In the genomic region with DNA sequence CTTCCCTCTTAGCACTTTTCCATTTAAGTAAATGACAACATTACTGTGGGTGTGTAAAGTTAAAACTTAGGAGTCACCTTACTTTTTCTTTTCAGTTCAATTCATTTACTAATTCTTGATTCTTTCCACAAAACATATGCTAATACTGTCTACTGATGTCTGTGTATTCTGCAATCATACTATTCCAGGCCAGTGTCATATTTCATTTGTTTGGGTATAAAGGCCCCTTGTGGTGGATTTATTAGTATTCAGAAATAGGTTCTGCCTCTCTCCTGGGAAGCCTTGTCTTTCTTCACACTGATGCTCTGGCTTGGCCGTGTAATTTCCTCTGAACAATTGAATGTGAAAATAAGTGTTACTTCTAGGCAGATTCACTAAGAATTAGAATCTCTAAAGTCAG, we compare ENCODE assay signal across 18 cellular contexts.
DNase-seq lines count a peak whose midpoint lies in the region; ATAC-seq and TF ChIP-seq lines count a peak whose summit lies in the region.
"Had no signal": no experiment of that assay in that cellular context is flagged by ENCODE, and none has a peak within 500 bp of the region (broad histone marks: within the 10 kb centered on the region; RNA-seq: fewer than 3 reads in every experiment).

No MANE protein-coding gene starts in this region.

- peak; percentile 24 for DNase-seq in MCF 10A (ENCODE audit: unreplicated experiment)
- DNase-seq in mammary epithelial cell = no peak
- DNase-seq in NCI-H748 (lab: John Stamatoyannopoulos, UW; ENCODE audit: unreplicated experiment) = peak; percentile 55
- DNase-seq in fibroblast of gingiva (ENCODE audit: low read depth) = peak; percentile 61
- DNase-seq in gastrocnemius medialis = no peak
- no peak for DNase-seq in activated CD4-positive, alpha-beta T cell treated with anti-CD3 and anti-CD28 coated beads, Interleukin-2, amount 10 ng/mL, durations not matched to agents 7 days and 5 days
- DNase-seq in HUDEP-2 (lab: John Stamatoyannopoulos, UW; ENCODE audit: unreplicated experiment in 76 of 76) = no peak
- no peak for DNase-seq in posterior vena cava (ENCODE audit: low spot score)
- DNase-seq: activated naive CD8-positive, alpha-beta T cell treated with anti-CD3 and anti-CD28 coated beads, Interleukin-2, amount 10 ng/mL, durations not matched to agents 7 days and 5 days; CD4-positive, alpha-beta T cell; left lung; NCI-H187 treated with DMSO at 0.1 percent for 48 hours; NCI-H510A treated with DMSO at 0.1 percent for 48 hours; Peyer's patch; stimulated activated CD4-positive, alpha-beta T cell treated with anti-CD3 and anti-CD28 coated beads, Interleukin-4, amount 100 ng/mL, for 24 hours; substantia nigra; SW 1271 had no signal

- in situ Hi-C loops in mammary epithelial cell (cut with MboI; ENCODE audit: low sequenced_read_pairs in 2 of 2) (no loop called here), gastrocnemius medialis (cut with MboI; ENCODE audit: low sequenced_read_pairs in 4 of 4) (no loop called here)

- TF ChIP-seq POLR2A in gastrocnemius medialis (IDR thresholded peaks at IDR 0.05) = no peak

- H3K9ac ChIP-seq in mammary epithelial cell (ENCODE audit: insufficient read depth, low read length) = no peak overlapping the region

- no peak overlapping the region for H3K27ac Mint-ChIP-seq in MCF 10A (ENCODE audit: low read depth, unreplicated experiment)
- no peak overlapping the region for H3K27ac Mint-ChIP-seq in activated CD4-positive, alpha-beta T cell treated with anti-CD3 and anti-CD28 coated beads, Interleukin-2, amount 10 ng/mL, durations not matched to agents 7 days and 5 days
- H3K27ac Mint-ChIP-seq: activated naive CD8-positive, alpha-beta T cell treated with anti-CD3 and anti-CD28 coated beads, Interleukin-2, amount 10 ng/mL, durations not matched to agents 7 days and 5 days; CD4-positive, alpha-beta T cell had no signal

- intact Hi-C loops in MCF 10A (cut with micrococcal nuclease) (loop anchor here (2.0 kb wide), 1 partner anchor 620 kb away; no protein-coding TSS in a partner anchor), mammary epithelial cell (cut with micrococcal nuclease) (no loop called here), gastrocnemius medialis (cut with DNase I; ENCODE audit: low total_unique reads) (no loop called here), posterior vena cava (cut with DNase I) (no loop called here)

- H3K36me3 ChIP-seq in mammary epithelial cell (ENCODE audit: insufficient read depth, low read length) = no peaks in the 10 kb centered on the region
- H3K36me3 ChIP-seq in gastrocnemius medialis = no peaks in the 10 kb centered on the region
- H3K36me3 ChIP-seq: left lung, Peyer's patch, vagina had no signal

- dilution Hi-C loops in mammary epithelial cell (cut with HindIII; ENCODE audit: low sequenced_read_pairs) = no loop called here

- no peaks in the 10 kb centered on the region for H4K20me1 ChIP-seq in mammary epithelial cell (ENCODE audit: insufficient read depth, low read length)

- peaks cover 4% of the 10 kb centered on the region for H3K4me1 Mint-ChIP-seq in MCF 10A (ENCODE audit: insufficient read depth, unreplicated experiment)
- H3K4me1 Mint-ChIP-seq in activated CD4-positive, alpha-beta T cell treated with anti-CD3 and anti-CD28 coated beads, Interleukin-2, amount 10 ng/mL, durations not matched to agents 7 days and 5 days = no peaks in the 10 kb centered on the region
- H3K4me1 Mint-ChIP-seq: activated naive CD8-positive, alpha-beta T cell treated with anti-CD3 and anti-CD28 coated beads, Interleukin-2, amount 10 ng/mL, durations not matched to agents 7 days and 5 days had no signal

- no peak overlapping the region for H3K4me2 ChIP-seq in mammary epithelial cell (ENCODE audit: insufficient read depth, low read depth, low read length)

- no peak overlapping the region for H3K4me3 ChIP-seq in mammary epithelial cell (replicated peaks in 1 of 3; ENCODE audit: insufficient read depth in 1 of 3, low read depth in 2 of 3, low read length in 3 of 3)
- no peak overlapping the region for H3K4me3 ChIP-seq in gastrocnemius medialis
- H3K4me3 ChIP-seq: left lung, Peyer's patch, vagina had no signal

- H3K36me3 Mint-ChIP-seq in MCF 10A (ENCODE audit: insufficient read depth, unreplicated experiment) = no peaks in the 10 kb centered on the region
- no peaks in the 10 kb centered on the region for H3K36me3 Mint-ChIP-seq in activated CD4-positive, alpha-beta T cell treated with anti-CD3 and anti-CD28 coated beads, Interleukin-2, amount 10 ng/mL, durations not matched to agents 7 days and 5 days (ENCODE audit: low read depth)
- H3K36me3 Mint-ChIP-seq: activated naive CD8-positive, alpha-beta T cell treated with anti-CD3 and anti-CD28 coated beads, Interleukin-2, amount 10 ng/mL, durations not matched to agents 7 days and 5 days had no signal

- BruUV-seq in MCF 10A (replicated peaks; lab: Mats Ljungman, UMichigan) = no TSS peak
- BruUV-seq in mammary epithelial cell (replicated peaks; lab: Mats Ljungman, UMichigan) = no TSS peak

- no peak for TF ChIP-seq CTCF in MCF 10A (IDR thresholded peaks at IDR 0.05; ENCODE audit: unreplicated experiment)
- TF ChIP-seq CTCF in mammary epithelial cell (conservative IDR thresholded peaks at IDR 0.05 in 1 of 2, IDR thresholded peaks at IDR 0.05 in 1 of 2; ENCODE audit: extremely low read depth in 1 of 2, insufficient read depth in 1 of 2, low read depth in 1 of 2, low read length in 2 of 2) = no peak
- TF ChIP-seq CTCF in gastrocnemius medialis (IDR thresholded peaks at IDR 0.05 in 4 of 5, conservative IDR thresholded peaks at IDR 0.05 in 1 of 5) = no peak

- POLR2A ChIA-PET in MCF 10A (lab: Yijun Ruan, JAX) = interaction anchor here (0.6 kb wide), 1 partner anchor 628 kb away, joined by 3 read pairs; no protein-coding TSS in a partner anchor
- POLR2A ChIA-PET in activated CD4-positive, alpha-beta T cell treated with anti-CD3 and anti-CD28 coated beads, Interleukin-2, amount 10 ng/mL, durations not matched to agents 7 days and 5 days (lab: Charles Lee) = no interaction called here

- 93% methylated on average over 1 of the region's 1 CpG for WGBS in mammary epithelial cell (ENCODE audit: low coverage, missing lambda C conversion rate)

- H3K27me3 ChIP-seq in mammary epithelial cell (ENCODE audit: insufficient read depth, low read length) = no peaks in the 10 kb centered on the region
- H3K27me3 ChIP-seq in gastrocnemius medialis = no peaks in the 10 kb centered on the region
- H3K27me3 ChIP-seq: left lung, Peyer's patch, vagina had no signal

- H3K9me3 Mint-ChIP-seq in MCF 10A (ENCODE audit: unreplicated experiment) = no peaks in the 10 kb centered on the region
- H3K9me3 Mint-ChIP-seq in activated CD4-positive, alpha-beta T cell treated with anti-CD3 and anti-CD28 coated beads, Interleukin-2, amount 10 ng/mL, durations not matched to agents 7 days and 5 days = no peaks in the 10 kb centered on the region
- H3K9me3 Mint-ChIP-seq: activated naive CD8-positive, alpha-beta T cell treated with anti-CD3 and anti-CD28 coated beads, Interleukin-2, amount 10 ng/mL, durations not matched to agents 7 days and 5 days had no signal

- H3K4me3 Mint-ChIP-seq in MCF 10A (ENCODE audit: unreplicated experiment) = no peak overlapping the region
- H3K4me3 Mint-ChIP-seq in activated CD4-positive, alpha-beta T cell treated with anti-CD3 and anti-CD28 coated beads, Interleukin-2, amount 10 ng/mL, durations not matched to agents 7 days and 5 days = no peak overlapping the region
- H3K4me3 Mint-ChIP-seq: activated naive CD8-positive, alpha-beta T cell treated with anti-CD3 and anti-CD28 coated beads, Interleukin-2, amount 10 ng/mL, durations not matched to agents 7 days and 5 days; CD4-positive, alpha-beta T cell had no signal

- ATAC-seq in gastrocnemius medialis = peak; percentile 24 to 26
- ATAC-seq: left lung had no signal

- no peaks in the 10 kb centered on the region for H3K27me3 Mint-ChIP-seq in MCF 10A (ENCODE audit: insufficient read depth, unreplicated experiment)
- H3K27me3 Mint-ChIP-seq in activated CD4-positive, alpha-beta T cell treated with anti-CD3 and anti-CD28 coated beads, Interleukin-2, amount 10 ng/mL, durations not matched to agents 7 days and 5 days = no peaks in the 10 kb centered on the region
- H3K27me3 Mint-ChIP-seq: activated naive CD8-positive, alpha-beta T cell treated with anti-CD3 and anti-CD28 coated beads, Interleukin-2, amount 10 ng/mL, durations not matched to agents 7 days and 5 days; CD4-positive, alpha-beta T cell had no signal

- H2AFZ ChIP-seq in mammary epithelial cell (ENCODE audit: low read depth, low read length) = no peak overlapping the region

- H3K9me3 ChIP-seq in mammary epithelial cell (replicated peaks; ENCODE audit: insufficient read depth, low read length) (no peaks in the 10 kb centered on the region), gastrocnemius medialis (no peaks in the 10 kb centered on the region)
- H3K9me3 ChIP-seq: left lung, Peyer's patch, vagina had no signal

- no peaks in the 10 kb centered on the region for H3K79me2 ChIP-seq in mammary epithelial cell (ENCODE audit: insufficient read depth, low read length)

- H3K4me1 ChIP-seq in mammary epithelial cell (ENCODE audit: insufficient read depth, low read length) (no peaks in the 10 kb centered on the region), gastrocnemius medialis (no peaks in the 10 kb centered on the region)
- H3K4me1 ChIP-seq: left lung, Peyer's patch, vagina had no signal

- no peak overlapping the region for H3K27ac ChIP-seq in mammary epithelial cell (ENCODE audit: insufficient read depth, low read depth, low read length)
- no peak overlapping the region for H3K27ac ChIP-seq in gastrocnemius medialis
- H3K27ac ChIP-seq: left lung, Peyer's patch, vagina had no signal

- CTCF ChIA-PET in MCF 10A (lab: Yijun Ruan, JAX) = no interaction called here
- CTCF ChIA-PET in mammary epithelial cell (lab: Charles Lee; ENCODE audit: low non-redundant PET) = no interaction called here
- CTCF ChIA-PET in activated CD4-positive, alpha-beta T cell treated with anti-CD3 and anti-CD28 coated beads, Interleukin-2, amount 10 ng/mL, durations not matched to agents 7 days and 5 days (lab: Charles Lee) = no interaction called here

Comparison
In these comparisons a context has a peak if more than half of its experiments do, and no peak if none do; other contexts are left out.
1. DNase-seq: peak in MCF 10A (single experiment), NCI-H748 (single experiment) and fibroblast of gingiva (single experiment); none in mammary epithelial cell (single experiment), gastrocnemius medialis (0 of 2), activated CD4-positive, alpha-beta T cell treated with anti-CD3 and anti-CD28 coated beads, Interleukin-2, amount 10 ng/mL, durations not matched to agents 7 days and 5 days (single experiment), HUDEP-2 (0 of 76) and posterior vena cava (single experiment).